8 cellular contexts compared by ENCODE assay signal in the genomic region with DNA sequence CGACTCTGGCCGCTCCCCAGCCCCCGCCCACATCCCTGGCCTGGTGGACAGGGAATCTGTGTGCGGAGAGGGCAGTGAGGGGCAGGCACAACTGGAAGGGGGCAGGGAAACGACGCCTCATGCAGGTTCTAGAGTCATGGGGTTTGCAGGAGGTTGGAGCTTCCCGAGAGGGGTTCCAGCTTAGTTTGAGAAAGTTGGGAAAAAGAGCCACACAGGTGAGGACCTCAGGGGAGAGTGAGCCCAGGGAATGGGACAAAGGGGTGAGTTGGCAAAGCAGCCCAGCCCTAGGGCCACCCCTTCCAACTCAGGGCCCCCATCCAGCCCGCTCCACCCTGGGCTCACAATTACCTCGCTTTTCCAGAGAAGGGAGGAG. TPM values are rescaled to one million over a fixed set of nuclear protein-coding genes. Genes with fewer than 3 reads are reported as not detected.
DNase-seq lines count a peak whose midpoint lies in the region; ATAC-seq lines count a peak whose summit lies in the region.

No MANE protein-coding gene starts in this region.

- H3K27me3 ChIP-seq in neuron (ENCODE audit: insufficient read depth, low read length): no peaks in the 10 kb centered on the region

- peak overlapping the region; percentile 57 for H3K4me3 ChIP-seq in neuron (ENCODE audit: low read length)

- no peak for ATAC-seq in HG03108 (IDR thresholded peaks at IDR 0.05; ENCODE audit: unreplicated experiment)
- ATAC-seq in GM21717 (IDR thresholded peaks at IDR 0.05; ENCODE audit: unreplicated experiment): no peak
- no peak for ATAC-seq in GM21390 (IDR thresholded peaks at IDR 0.05; ENCODE audit: unreplicated experiment)

- H3K4me1 ChIP-seq in neuron (ENCODE audit: insufficient read depth, low read length): peaks cover 20% of the 10 kb centered on the region

- no peaks in the 10 kb centered on the region for H3K9me3 ChIP-seq in neuron (ENCODE audit: low read length)

- no peaks in the 10 kb centered on the region for H3K36me3 ChIP-seq in neuron (ENCODE audit: insufficient read depth, low read length)

- H2AFZ ChIP-seq in neuron (ENCODE audit: low read depth, low read length): peak overlapping the region; percentile 92

- DNase-seq in GM03348 (ENCODE audit: low spot score) (peak; percentile 86), SK-N-DZ (ENCODE audit: low spot score) (peak; percentile 47), foreskin melanocyte (peak; percentile 77), KG1 (lab: John Stamatoyannopoulos, UW) (no peak)

RNA-seq across cellular contexts. Expression of gene RTKN, which starts 1.7 kb away (rescaled TPM):
- 15.9 and 18.8 TPM in 2 replicates for polyA plus RNA-seq in SK-N-DZ (2014; cell fraction: cytosol; rRNA removed)
- polyA plus RNA-seq in SK-N-DZ (2014; cell fraction: nucleus; rRNA removed): 37.6 and 55.7 TPM in 2 replicates

RNA-seq across cellular contexts. Expression of gene INO80B, which starts 14.9 kb away (rescaled TPM):
- polyA plus RNA-seq in SK-N-DZ (2014; cell fraction: cytosol; rRNA removed): 13.3 and 24.7 TPM in 2 replicates
- polyA plus RNA-seq in SK-N-DZ (2014; cell fraction: nucleus; rRNA removed): 47.4 and 67.7 TPM in 2 replicates

RNA-seq across cellular contexts. Expression of gene WBP1, which starts 18.2 kb away (rescaled TPM):
- polyA plus RNA-seq in SK-N-DZ (2014; cell fraction: cytosol; rRNA removed): 84.4 and 108 TPM in 2 replicates
- polyA plus RNA-seq in SK-N-DZ (2014; cell fraction: nucleus; rRNA removed): 173 and 174 TPM in 2 replicates

RNA-seq across cellular contexts. Expression of gene WDR54, which starts 18.5 kb away (rescaled TPM):
- 120 and 143 TPM in 2 replicates for polyA plus RNA-seq in SK-N-DZ (2014; cell fraction: cytosol; rRNA removed)
- 107 and 128 TPM in 2 replicates for polyA plus RNA-seq in SK-N-DZ (2014; cell fraction: nucleus; rRNA removed)

RNA-seq across cellular contexts. Expression of gene C2orf81, which starts 18.6 kb away (rescaled TPM):
- polyA plus RNA-seq in SK-N-DZ (2014; cell fraction: cytosol; rRNA removed): 7.1 and 9.3 TPM in 2 replicates
- polyA plus RNA-seq in SK-N-DZ (2014; cell fraction: nucleus; rRNA removed): 4.7 and 8.7 TPM in 2 replicates
